ENCODE assay signal across 17 cellular contexts in the genomic region with DNA sequence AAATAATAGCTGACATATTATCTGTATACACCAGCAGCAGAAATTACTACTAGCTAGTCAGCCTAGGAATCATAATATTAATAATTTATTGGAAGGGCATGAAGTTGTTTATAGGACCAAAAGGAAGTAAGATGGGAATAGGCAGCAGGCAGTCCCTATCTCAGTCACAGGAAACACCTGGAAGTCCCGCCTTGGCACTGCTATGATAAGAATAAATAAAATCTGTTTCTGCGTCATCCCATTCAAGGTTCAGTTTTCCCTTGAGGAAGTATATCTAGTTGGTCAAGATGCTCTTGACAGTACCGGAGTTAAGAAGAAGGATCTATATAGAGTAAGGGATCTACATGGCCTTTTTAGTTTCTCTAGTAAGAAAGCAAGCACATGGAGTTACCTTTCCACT.
DNase-seq lines count a peak whose midpoint lies in the region; ATAC-seq, FAIRE-seq and TF ChIP-seq lines count a peak whose summit lies in the region.
"Had no signal": no experiment of that assay in that cellular context is flagged by ENCODE, and none has a peak within 500 bp of the region (broad histone marks: within the 10 kb centered on the region; RNA-seq: fewer than 3 reads in every experiment).

No MANE protein-coding gene starts in this region.

- H3K4me3 ChIP-seq in BLaER1 treated with 17β-estradiol and CSF1 and Interleukin-3, amounts not matched to agents 10 nM and 100 nM = no peak overlapping the region
- H3K4me3 ChIP-seq in pancreas = no peak overlapping the region

- intact Hi-C loops in pancreas (cut with DNase I) = no loop called here
- intact Hi-C loops in CD4-positive, alpha-beta T cell (cut with DNase I, micrococcal nuclease) = no loop called here

- H3K27ac Mint-ChIP-seq in CD4-positive, alpha-beta T cell = no peak overlapping the region
- H3K27ac Mint-ChIP-seq: CD8-positive, alpha-beta T cell; HFFc6 had no signal

- H3K36me3 Mint-ChIP-seq in CD4-positive, alpha-beta T cell (ENCODE audit: low read depth) = no peaks in the 10 kb centered on the region
- H3K36me3 Mint-ChIP-seq: CD8-positive, alpha-beta T cell had no signal

- H3K27me3 Mint-ChIP-seq in CD4-positive, alpha-beta T cell = peaks cover 4% of the 10 kb centered on the region

- no peak overlapping the region for H3K4me3 Mint-ChIP-seq in CD4-positive, alpha-beta T cell
- H3K4me3 Mint-ChIP-seq: CD8-positive, alpha-beta T cell; HFFc6 had no signal

- FAIRE-seq in pancreas (lab: Jason Lieb, UNC) = no peak
- FAIRE-seq: GM19239, HTR-8/SVneo had no signal

- ATAC-seq in pancreas = peak; percentile 59 to 73 (median 66)
- no peak for ATAC-seq in GM21423 (IDR thresholded peaks at IDR 0.05; ENCODE audit: unreplicated experiment)
- ATAC-seq in CD4-positive, alpha-beta T cell (ENCODE audit: poor library complexity) = no peak
- ATAC-seq: CD8-positive, alpha-beta T cell had no signal

- no peak for TF ChIP-seq CTCF in pancreas (IDR thresholded peaks at IDR 0.05)
- no peak for TF ChIP-seq CTCF in CD4-positive, alpha-beta T cell (IDR thresholded peaks at IDR 0.05)

- no peak overlapping the region for H3K27ac ChIP-seq in BLaER1 treated with 17β-estradiol and CSF1 and Interleukin-3, amounts not matched to agents 10 nM and 100 nM
- no peak overlapping the region for H3K27ac ChIP-seq in pancreas
- no peak overlapping the region for H3K27ac ChIP-seq in CD4-positive, alpha-beta T cell (ENCODE audit: low read depth, low read length)
- H3K27ac ChIP-seq: C4-2B had no signal

- 46 to 53% methylated on average over 3 of the region's 3 CpGs for WGBS in pancreas, 2 donors

- peak overlapping the region; percentile 17 to 53 (median 40); a peak in 18 of 22 replicates for H3K4me2 ChIP-seq in BLaER1 treated with 17β-estradiol and CSF1 and Interleukin-3, amounts not matched to agents 10 nM and 100 nM

- no peaks in the 10 kb centered on the region for H3K9me3 ChIP-seq in BLaER1 treated with 17β-estradiol and CSF1 and Interleukin-3, amounts not matched to agents 10 nM and 100 nM (replicated peaks in 1 of 11)
- no peaks in the 10 kb centered on the region for H3K9me3 ChIP-seq in pancreas
- H3K9me3 ChIP-seq in CD4-positive, alpha-beta T cell (ENCODE audit: control insufficient read depth, low read length) = no peaks in the 10 kb centered on the region

- CTCF ChIA-PET in CD4-positive, alpha-beta T cell (lab: Charles Lee) = no interaction called here

- no peak overlapping the region for H3K9ac ChIP-seq in BLaER1 treated with 17β-estradiol and CSF1 and Interleukin-3, amounts not matched to agents 10 nM and 100 nM

- H3K9me3 Mint-ChIP-seq in CD4-positive, alpha-beta T cell = no peaks in the 10 kb centered on the region
- H3K9me3 Mint-ChIP-seq: CD8-positive, alpha-beta T cell; HFFc6 had no signal

- DNase-seq in UCSD-AML1 (lab: John Stamatoyannopoulos, UW; ENCODE audit: unreplicated experiment) = peak; percentile 6
- DNase-seq in dermis blood vessel endothelial cell = peak; percentile 58
- no peak for DNase-seq in pancreas
- no peak for DNase-seq in NCI-H146 (lab: John Stamatoyannopoulos, UW)
- no peak for DNase-seq in CD4-positive, alpha-beta T cell
- DNase-seq in NCI-H1417 treated with DMSO at 0.1 percent for 48 hours (lab: John Stamatoyannopoulos, UW) = no peak
- DNase-seq: ACHN; CD8-positive, alpha-beta T cell; DMS53; GF-D8; HCEC 1CT; HFFc6 had no signal

- POLR2A ChIA-PET in CD4-positive, alpha-beta T cell (lab: Charles Lee) = no interaction called here

- no peaks in the 10 kb centered on the region for H3K27me3 ChIP-seq in BLaER1 treated with 17β-estradiol and CSF1 and Interleukin-3, amounts not matched to agents 10 nM and 100 nM
- H3K27me3 ChIP-seq in pancreas = no peaks in the 10 kb centered on the region
- no peaks in the 10 kb centered on the region for H3K27me3 ChIP-seq in CD4-positive, alpha-beta T cell (ENCODE audit: control insufficient read depth, insufficient read depth, low read length)

- H4K20me1 ChIP-seq in BLaER1 treated with 17β-estradiol and CSF1 and Interleukin-3, amounts not matched to agents 10 nM and 100 nM = no peaks in the 10 kb centered on the region

- no peaks in the 10 kb centered on the region for H3K4me1 Mint-ChIP-seq in CD4-positive, alpha-beta T cell (ENCODE audit: low read depth)

- H3K4me1 ChIP-seq in BLaER1 treated with 17β-estradiol and CSF1 and Interleukin-3, amounts not matched to agents 10 nM and 100 nM = peaks cover 15 to 35% (median 25%) of the 10 kb centered on the region in 10 experiments
- H3K4me1 ChIP-seq in pancreas = peaks cover 7 to 20% (median 13%) of the 10 kb centered on the region in 3 donors

- no peaks in the 10 kb centered on the region for H3K36me3 ChIP-seq in BLaER1 treated with 17β-estradiol and CSF1 and Interleukin-3, amounts not matched to agents 10 nM and 100 nM
- no peaks in the 10 kb centered on the region for H3K36me3 ChIP-seq in pancreas

Comparison
In these comparisons a context has a peak if more than half of its experiments do, and no peak if none do; other contexts are left out.
1. DNase-seq: peak in UCSD-AML1 (single experiment) and dermis blood vessel endothelial cell (single experiment); none in pancreas (0 of 6), NCI-H146 (single experiment), CD4-positive, alpha-beta T cell (0 of 10) and NCI-H1417 treated with DMSO at 0.1 percent for 48 hours (single experiment).
2. ATAC-seq: peak in pancreas (4 of 4); none in GM21423 (single experiment) and CD4-positive, alpha-beta T cell (single experiment).